Comparison of ENCODE assay signal across 8 cellular contexts in genomic region chr10:124641282-124642075, GRCh38.
DNase-seq lines count a peak whose midpoint lies in the region; ATAC-seq and TF ChIP-seq lines count a peak whose summit lies in the region.

No MANE protein-coding gene starts in this region.

- no peak for TF ChIP-seq CTCF in natural killer cell (IDR thresholded peaks at IDR 0.05)

- H3K4me1 Mint-ChIP-seq in T-cell = peaks cover 67 to 99% (median 88%) of the 10 kb centered on the region in 3 donors
- H3K4me1 Mint-ChIP-seq in natural killer cell = peaks cover 53 to 91% of the 10 kb centered on the region in 2 donors

- no peaks in the 10 kb centered on the region for H3K27me3 Mint-ChIP-seq in T-cell
- no peaks in the 10 kb centered on the region for H3K27me3 Mint-ChIP-seq in natural killer cell (ENCODE audit: low read depth in 2 of 2)

- ATAC-seq in GM18511 (IDR thresholded peaks at IDR 0.05; ENCODE audit: unreplicated experiment) (peak; percentile 60), HG02973 (IDR thresholded peaks at IDR 0.05; ENCODE audit: unreplicated experiment) (peak; percentile 36), T-cell (replicated peaks in 1 of 4) (peak; percentile 65 to 79 (median 74)), natural killer cell (peak; percentile 64 to 84 (median 75))

- H3K9me3 Mint-ChIP-seq in T-cell (no peaks in the 10 kb centered on the region), natural killer cell (no peaks in the 10 kb centered on the region)

- peak overlapping the region; percentile 49 to 71 (median 63) for H3K4me3 Mint-ChIP-seq in T-cell
- peak overlapping the region; percentile 77 for H3K4me3 Mint-ChIP-seq in natural killer cell

- peak overlapping the region; percentile 90 to 99 for H3K27ac Mint-ChIP-seq in T-cell
- peak overlapping the region; percentile 96 to 99 for H3K27ac Mint-ChIP-seq in natural killer cell

- DNase-seq in T-cell = peak in 24 of 34 experiments; percentile 26 to 64 (median 46)
- DNase-seq in dedifferentiated amniotic fluid mesenchymal stem cell (ENCODE audit: extremely low spot score) = peak; percentile 23
- peak; percentile 54 for DNase-seq in natural killer cell
- DNase-seq in DMS79 (lab: John Stamatoyannopoulos, UW) = no peak
- no peak for DNase-seq in NCI-H2107 treated with DMSO at 0.1 percent for 48 hours (lab: John Stamatoyannopoulos, UW; ENCODE audit: unreplicated experiment)
- no peak for DNase-seq in GM19240 (ENCODE audit: insufficient read length, low spot score)

- POLR2A ChIA-PET in T-cell (lab: Charles Lee) = interaction anchor here in 1 of 2 donors (1.0 kb wide), 1 partner anchor 77 kb away, joined by 3 read pairs; no protein-coding TSS in a partner anchor

- CTCF ChIA-PET in T-cell (lab: Charles Lee) = no interaction called here

- intact Hi-C loops in natural killer cell (cut with micrococcal nuclease) = loop anchor here (1.0 to 2.0 kb wide), 4 partner anchors 9 to 99 kb away; no protein-coding TSS in a partner anchor

- H3K36me3 Mint-ChIP-seq in T-cell (peaks cover 8% of the 10 kb centered on the region), natural killer cell (no peaks in the 10 kb centered on the region)

Comparison
In these comparisons a context has a peak if more than half of its experiments do, and no peak if none do; other contexts are left out.
1. DNase-seq: peak in T-cell (24 of 34), dedifferentiated amniotic fluid mesenchymal stem cell (single experiment) and natural killer cell (single experiment); none in DMS79 (single experiment), NCI-H2107 treated with DMSO at 0.1 percent for 48 hours (single experiment) and GM19240 (single experiment).
2. Peak in every context shown above with its lines, with median percentiles within 50 percentile points of each other: ATAC-seq.